In genomic region chrX:120468825-120469525, GRCh38 we compare ENCODE assay signal across 1 cellular context.
TF ChIP-seq lines count a peak whose summit lies in the region.

Gene LAMP2, minus strand, starts transcription at chrX:120469296. Its CDS starts 127 bp downstream, at chrX:120469169.

TF ChIP-seq in HepG2, 621 proteins besides CTCF, POLR2A, EP300 and RAD21 (continued from another document):
- 0 out of 2 replicates have a peak, but pooled peaks have one; percentile 18 for TF ChIP-seq PAXIP1 (CRISPR knock-in tag; conservative IDR thresholded peaks at IDR 0.05)
